ENCODE assay signal across 9 cellular contexts in genomic region chr2:218897394-218898108, GRCh38. TPM values are rescaled to one million over a fixed set of nuclear protein-coding genes. Genes with fewer than 3 reads are reported as not detected.
DNase-seq lines count a peak whose midpoint lies in the region; ATAC-seq and TF ChIP-seq lines count a peak whose summit lies in the region.
"Had no signal": no experiment of that assay in that cellular context is flagged by ENCODE, and none has a peak within 500 bp of the region (broad histone marks: within the 10 kb centered on the region; RNA-seq: fewer than 3 reads in every experiment).

No MANE protein-coding gene starts in this region.

- H3K23ac ChIP-seq in neuronal stem cell (ENCODE audit: low read depth, low read length, poor library complexity), result peak overlapping the region; percentile 58

- H3K36me3 Mint-ChIP-seq in T-helper 1 cell treated with Interleukin-12 subunit alpha and Interleukin-12 subunit beta and Interleukin-4 antibody, amounts not matched to agents 30 μg/mL and 1 μg/mL, for 36 hours (ENCODE audit: low read depth), result no peaks in the 10 kb centered on the region

- H3K4me3 ChIP-seq in HUES64 (ENCODE audit: low read length) (peak overlapping the region; percentile 38), breast epithelium (peak overlapping the region in 2 of 3 donors; percentile 22 to 56), neuronal stem cell (ENCODE audit: low read length in 2 of 2) (no peak overlapping the region), testis (no peak overlapping the region)

- no peak overlapping the region for H2BK120ac ChIP-seq in neuronal stem cell (ENCODE audit: low read depth, low read length)

- intact Hi-C loops in breast epithelium (cut with DNase I; ENCODE audit: low total_unique reads) (no loop called here), testis (cut with DNase I; ENCODE audit: low total_unique reads) (no loop called here)

- DNase-seq in T-helper 1 cell (no peak), breast epithelium (ENCODE audit: low spot score in 2 of 2) (no peak), neuronal stem cell (ENCODE audit: low spot score) (no peak), C1 segment of cervical spinal cord (lab: John Stamatoyannopoulos, UW) (no peak), testis (no peak)

- 7% methylated on average over 34 of the region's 34 CpGs for WGBS in HUES64
- WGBS in neuronal stem cell (ENCODE audit: extremely low coverage in 2 of 2, insufficient read length in 2 of 2, insufficient replicate concordance in 1 of 2), 2 donors, result no CpG with 5 or more reads among the region's 34 CpGs
- WGBS in testis, 2 donors, result 1 to 9% methylated on average over 9 to 33 of the region's 34 CpGs

- peaks cover 22% of the 10 kb centered on the region for H3K4me1 ChIP-seq in HUES64 (ENCODE audit: insufficient read depth, low read length)
- peaks cover 0 to 11% of the 10 kb centered on the region in 2 donors for H3K4me1 ChIP-seq in breast epithelium
- peaks cover 2 to 13% of the 10 kb centered on the region in 2 donors for H3K4me1 ChIP-seq in neuronal stem cell (ENCODE audit: control insufficient read depth in 2 of 2, insufficient read depth in 1 of 2, low read depth in 1 of 2, low read length in 2 of 2)
- H3K4me1 ChIP-seq in testis, result peaks cover 18% of the 10 kb centered on the region

- peak overlapping the region; percentile 47 for H2AFZ ChIP-seq in neuronal stem cell (ENCODE audit: low read length)

- no peak overlapping the region for H2BK5ac ChIP-seq in neuronal stem cell (ENCODE audit: low read length)

- H2BK15ac ChIP-seq in neuronal stem cell (ENCODE audit: low read length), result no peak overlapping the region

- H4K8ac ChIP-seq in neuronal stem cell (ENCODE audit: low read depth, low read length), result no peak overlapping the region

- no peaks in the 10 kb centered on the region for H3K36me3 ChIP-seq in HUES64 (ENCODE audit: insufficient read depth, low read length)
- H3K36me3 ChIP-seq in breast epithelium, result no peaks in the 10 kb centered on the region
- no peaks in the 10 kb centered on the region for H3K36me3 ChIP-seq in neuronal stem cell (replicated peaks in 1 of 2; ENCODE audit: control insufficient read depth in 2 of 2, insufficient read depth in 2 of 2, low read length in 2 of 2)
- H3K36me3 ChIP-seq in testis (ENCODE audit: low read depth, missing control alignments), result no peaks in the 10 kb centered on the region
- H3K36me3 ChIP-seq: tibial artery had no signal

- H2AK5ac ChIP-seq in neuronal stem cell (ENCODE audit: low read depth, low read length), result peak overlapping the region; percentile 60

- H3K27ac ChIP-seq in HUES64 (ENCODE audit: low read depth, low read length), result no peak overlapping the region
- H3K27ac ChIP-seq in breast epithelium, result no peak overlapping the region
- H3K27ac ChIP-seq in neuronal stem cell (replicated peaks; ENCODE audit: low read length), result no peak overlapping the region
- no peak overlapping the region for H3K27ac ChIP-seq in testis
- H3K27ac ChIP-seq: tibial artery had no signal

- H3K4me1 Mint-ChIP-seq in T-helper 1 cell treated with Interleukin-12 subunit alpha and Interleukin-12 subunit beta and Interleukin-4 antibody, amounts not matched to agents 30 μg/mL and 1 μg/mL, for 36 hours (ENCODE audit: low read depth), result peaks cover 42% of the 10 kb centered on the region

- no peak overlapping the region for H2BK12ac ChIP-seq in neuronal stem cell (ENCODE audit: low read length)

- peak overlapping the region; percentile 11 for H3K4me3 Mint-ChIP-seq in T-helper 1 cell treated with Interleukin-12 subunit alpha and Interleukin-12 subunit beta and Interleukin-4 antibody, amounts not matched to agents 30 μg/mL and 1 μg/mL, for 36 hours

- TF ChIP-seq POLR2A in breast epithelium (IDR thresholded peaks at IDR 0.05), result no peak
- no peak for TF ChIP-seq POLR2A in testis (IDR thresholded peaks at IDR 0.05)

- ATAC-seq in HG03571 (IDR thresholded peaks at IDR 0.05; ENCODE audit: unreplicated experiment), result no peak

- peaks cover 98% of the 10 kb centered on the region for H3K27me3 ChIP-seq in HUES64 (ENCODE audit: insufficient read depth, low read length)
- peaks cover 4 to 66% of the 10 kb centered on the region in 2 donors for H3K27me3 ChIP-seq in breast epithelium
- peaks cover 45 to 91% (median 78%) of the 10 kb centered on the region in 3 experiments for H3K27me3 ChIP-seq in neuronal stem cell (ENCODE audit: control insufficient read depth in 3 of 3, insufficient read depth in 3 of 3, low read depth in 1 of 3, low read length in 3 of 3)
- no peaks in the 10 kb centered on the region for H3K27me3 ChIP-seq in testis

- no peak overlapping the region for H3K27ac Mint-ChIP-seq in T-helper 1 cell treated with Interleukin-12 subunit alpha and Interleukin-12 subunit beta and Interleukin-4 antibody, amounts not matched to agents 30 μg/mL and 1 μg/mL, for 36 hours

- no peak for TF ChIP-seq CTCF in breast epithelium (IDR thresholded peaks at IDR 0.05)
- no peak for TF ChIP-seq CTCF in testis (IDR thresholded peaks at IDR 0.05)

- no peaks in the 10 kb centered on the region for H3K9me3 Mint-ChIP-seq in T-helper 1 cell treated with Interleukin-12 subunit alpha and Interleukin-12 subunit beta and Interleukin-4 antibody, amounts not matched to agents 30 μg/mL and 1 μg/mL, for 36 hours

- no peak overlapping the region for H3K14ac ChIP-seq in neuronal stem cell (ENCODE audit: low read length)

- H3K4me2 ChIP-seq in neuronal stem cell (ENCODE audit: insufficient read depth, low read length, poor library complexity, severe bottlenecking), result no peak overlapping the region

- H3K9ac ChIP-seq in HUES64 (ENCODE audit: low read depth, low read length) (no peak overlapping the region), neuronal stem cell (ENCODE audit: low read depth, low read length, poor library complexity) (no peak overlapping the region)

- no peaks in the 10 kb centered on the region for H3K79me1 ChIP-seq in neuronal stem cell (ENCODE audit: low read depth, low read length)

- H3K18ac ChIP-seq in neuronal stem cell (ENCODE audit: low read length), result peak overlapping the region; percentile 52

- H3K9me3 ChIP-seq in HUES64 (ENCODE audit: insufficient read depth, low read depth, low read length), result no peaks in the 10 kb centered on the region; the same call in 1 of the 2 replicates
- H3K9me3 ChIP-seq in breast epithelium, result no peaks in the 10 kb centered on the region
- peaks cover 7 to 10% of the 10 kb centered on the region in 2 donors for H3K9me3 ChIP-seq in neuronal stem cell (replicated peaks in 1 of 2; ENCODE audit: control insufficient read depth in 2 of 2, insufficient read depth in 1 of 2, low read depth in 1 of 2, low read length in 2 of 2)
- H3K9me3 ChIP-seq in testis, result no peaks in the 10 kb centered on the region
- H3K9me3 ChIP-seq: tibial artery had no signal

- H4K91ac ChIP-seq in neuronal stem cell (ENCODE audit: low read depth, low read length, poor library complexity), result no peak overlapping the region

- peaks cover 77% of the 10 kb centered on the region for H3K27me3 Mint-ChIP-seq in T-helper 1 cell treated with Interleukin-12 subunit alpha and Interleukin-12 subunit beta and Interleukin-4 antibody, amounts not matched to agents 30 μg/mL and 1 μg/mL, for 36 hours (ENCODE audit: low read depth)

- H3K4ac ChIP-seq in neuronal stem cell (ENCODE audit: low read length), result no peak overlapping the region

RNA-seq across cellular contexts. Expression of gene WNT10A, which starts 16.9 kb away (rescaled TPM):
- not detected for polyA plus RNA-seq in HUES64 (2013, experiment 1 of 2)
- polyA plus RNA-seq in HUES64 (2013, experiment 2 of 2), result not detected
- 1 to 10 TPM in 1 of 3 donors, under 1 TPM in 1, not detected in 1; 0.88 to 2.9 TPM for total RNA-seq in breast epithelium
- polyA plus RNA-seq in neuronal stem cell (2013, experiment 1 of 2), result not detected
- not detected for polyA plus RNA-seq in neuronal stem cell (2013, experiment 2 of 2)
- 1 to 10 TPM; 1.5 to 2.5 TPM for total RNA-seq in testis
- polyA plus RNA-seq in testis (ENCODE audit: insufficient read depth, low read depth, low replicate concordance), result 2.1 TPM

RNA-seq across cellular contexts. Expression of gene WNT6, which starts 37.9 kb away (rescaled TPM):
- polyA plus RNA-seq in HUES64 (2013, experiment 1 of 2), result 0.20 TPM
- 0.25 TPM for polyA plus RNA-seq in HUES64 (2013, experiment 2 of 2)
- total RNA-seq in breast epithelium, result 1 to 10 TPM in 2 of 3 donors, under 1 TPM in 1; 0.48 to 3.3 (median 1.3) TPM
- not detected for polyA plus RNA-seq in neuronal stem cell (2013, experiment 1 of 2)
- 0.03 TPM for polyA plus RNA-seq in neuronal stem cell (2013, experiment 2 of 2)
- total RNA-seq in testis, result 10 to 100 TPM in 1 of 2 donors, 1 to 10 TPM in 1; 5.5 to 46.5 TPM
- polyA plus RNA-seq in testis (ENCODE audit: insufficient read depth, low read depth, low replicate concordance), result 2.7 TPM

Comparison
In these comparisons a context has a peak if more than half of its experiments do, and no peak if none do; other contexts are left out.
1. H3K4me3 ChIP-seq: peak in HUES64 (single experiment) and breast epithelium (2 of 3); none in neuronal stem cell (0 of 2) and testis (0 of 2).